11 cellular contexts compared by ENCODE assay signal in the genomic region with DNA sequence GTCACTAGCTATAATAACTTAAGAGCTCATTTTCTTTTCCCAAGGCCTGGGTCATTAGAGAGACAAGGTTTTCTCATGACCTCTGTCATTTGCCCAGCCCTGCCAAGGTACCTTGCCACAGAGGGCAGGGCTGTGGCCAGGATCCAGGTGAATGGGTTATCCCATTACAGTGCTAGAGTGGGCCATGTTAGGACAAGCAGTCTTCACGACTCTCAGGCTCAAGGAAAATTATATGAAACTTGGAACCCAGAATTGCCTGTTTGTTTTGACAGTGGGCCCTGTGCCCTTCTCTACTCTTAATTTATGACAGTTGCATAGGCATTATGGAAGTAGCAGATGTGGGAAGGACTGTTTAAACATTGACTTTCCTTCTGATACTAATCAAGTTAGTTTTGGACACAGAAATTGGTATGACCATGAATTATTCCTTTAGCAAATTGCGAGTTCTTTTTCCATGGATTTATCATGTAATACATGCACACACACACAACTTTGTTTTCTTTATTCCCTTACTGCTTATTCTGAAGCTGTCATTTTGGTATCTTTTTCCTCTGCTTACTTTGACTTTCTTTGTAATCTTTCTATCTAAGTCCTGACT. TPM values are rescaled to one million over a fixed set of nuclear protein-coding genes. Genes with fewer than 3 reads are reported as not detected.
A peak's percentile ranks its signal among the peaks of the same experiment; 100 is the strongest.
DNase-seq lines count a peak whose midpoint lies in the region; ATAC-seq and TF ChIP-seq lines count a peak whose summit lies in the region.
"Had no signal": no experiment of that assay in that cellular context is flagged by ENCODE, and none has a peak within 500 bp of the region (broad histone marks: within the 10 kb centered on the region; RNA-seq: fewer than 3 reads in every experiment).

No MANE protein-coding gene starts in this region.

- H3K4me1 ChIP-seq in GM23248 (ENCODE audit: insufficient read depth) (peaks cover 55% of the 10 kb centered on the region), PC-3 (ENCODE audit: insufficient read depth, low read length) (peaks cover 77% of the 10 kb centered on the region), parathyroid adenoma (peaks cover 19% of the 10 kb centered on the region), ovary (ENCODE audit: insufficient read depth) (no peaks in the 10 kb centered on the region)

- WGBS in GM23248 (ENCODE audit: low coverage in 1 of 2, low lambda C conversion rate in 2 of 2, missing lambda C conversion rate in 2 of 2), 2 experiments: 30 to 35% methylated on average over 2 of the region's 2 CpGs
- WGBS in ovary, 3 donors: 66 to 76% (median 72%) methylated on average over 2 of the region's 2 CpGs

- intact Hi-C loops in PC-3 (cut with micrococcal nuclease): no loop called here
- intact Hi-C loops in dorsolateral prefrontal cortex (cut with DNase I): no loop called here
- intact Hi-C loops in ovary (cut with DNase I): no loop called here

- ATAC-seq in PC-3: no peak

- H3K9ac ChIP-seq in GM23248: peak overlapping the region; percentile 60
- peak overlapping the region; percentile 26; the same call in 1 of the 2 replicates for H3K9ac ChIP-seq in PC-3 (ENCODE audit: low read length)
- no peak overlapping the region for H3K9ac ChIP-seq in parathyroid adenoma

- H3K79me2 ChIP-seq in GM23248 (ENCODE audit: insufficient read depth): peaks cover 45% of the 10 kb centered on the region
- peaks cover 70% of the 10 kb centered on the region for H3K79me2 ChIP-seq in PC-3 (ENCODE audit: low read length)
- no peaks in the 10 kb centered on the region for H3K79me2 ChIP-seq in parathyroid adenoma

- H3K9me3 ChIP-seq in GM23248 (ENCODE audit: low read depth) (no peaks in the 10 kb centered on the region), PC-3 (ENCODE audit: low read length) (no peaks in the 10 kb centered on the region), parathyroid adenoma (ENCODE audit: control insufficient read depth, low read length) (no peaks in the 10 kb centered on the region), ovary (no peaks in the 10 kb centered on the region)
- H3K9me3 ChIP-seq: thoracic aorta had no signal

- peaks cover 81% of the 10 kb centered on the region for H3F3A ChIP-seq in GM23248 (ENCODE audit: insufficient read depth)
- no peaks in the 10 kb centered on the region for H3F3A ChIP-seq in PC-3 (ENCODE audit: low read length, unreplicated experiment)

- in situ Hi-C loops in GM23248 (cut with MboI): no loop called here

- no peaks in the 10 kb centered on the region for H3K27me3 ChIP-seq in GM23248 (replicated peaks; ENCODE audit: insufficient read depth)
- H3K27me3 ChIP-seq in PC-3 (ENCODE audit: low read length): no peaks in the 10 kb centered on the region
- no peaks in the 10 kb centered on the region for H3K27me3 ChIP-seq in dorsolateral prefrontal cortex
- H3K27me3 ChIP-seq in parathyroid adenoma (ENCODE audit: control insufficient read depth, insufficient read depth, low read length): no peaks in the 10 kb centered on the region
- H3K27me3 ChIP-seq in ovary: no peaks in the 10 kb centered on the region

- POLR2A ChIA-PET in PC-3 (lab: Charles Lee; ENCODE audit: unreplicated experiment): interaction anchor here (1.0 kb wide), 1 partner anchor 43 kb away, joined by 8 read pairs; no protein-coding TSS in a partner anchor

- no peaks in the 10 kb centered on the region for H3K36me3 ChIP-seq in GM23248 (ENCODE audit: low read depth)
- peaks cover 28% of the 10 kb centered on the region; the same call in 1 of the 2 replicates for H3K36me3 ChIP-seq in PC-3 (ENCODE audit: low read depth, low read length)
- no peaks in the 10 kb centered on the region for H3K36me3 ChIP-seq in parathyroid adenoma (ENCODE audit: control insufficient read depth, insufficient read depth, low read length)
- H3K36me3 ChIP-seq in ovary: no peaks in the 10 kb centered on the region
- H3K36me3 ChIP-seq: thoracic aorta had no signal

- DNase-seq in GM23248 (no peak), PC-3 (no peak), dorsolateral prefrontal cortex (no peak), 8988T (no peak), HuH-7 (ENCODE audit: low spot score) (no peak), ovary (no peak), iPS-NIHi7 (ENCODE audit: extremely low spot score) (no peak)
- DNase-seq: immature natural killer cell; stimulated activated CD4-positive, alpha-beta T cell treated with anti-CD3 and anti-CD28 coated beads, Interleukin-4, amount 100 ng/mL, for 4 hours had no signal

- H4K20me1 ChIP-seq in GM23248 (ENCODE audit: insufficient read depth): no peaks in the 10 kb centered on the region
- H4K20me1 ChIP-seq in PC-3 (ENCODE audit: low read length): no peaks in the 10 kb centered on the region

- H2AFZ ChIP-seq in GM23248 (peak overlapping the region; percentile 76), PC-3 (ENCODE audit: low read length) (no peak overlapping the region), parathyroid adenoma (peak overlapping the region; percentile 42)

- no TSS peak for BruUV-seq in PC-3 (replicated peaks; lab: Mats Ljungman, UMichigan)

- H3K9me2 ChIP-seq in GM23248 (ENCODE audit: insufficient read depth): no peaks in the 10 kb centered on the region
- H3K9me2 ChIP-seq in PC-3 (replicated peaks; ENCODE audit: low read length): no peaks in the 10 kb centered on the region

- TF ChIP-seq CTCF in PC-3 (conservative IDR thresholded peaks at IDR 0.05; ENCODE audit: low read depth, low read length): no peak
- no peak for TF ChIP-seq CTCF in dorsolateral prefrontal cortex (IDR thresholded peaks at IDR 0.05 in 54 of 56, conservative IDR thresholded peaks at IDR 0.05 in 2 of 56; ENCODE audit: low read depth in 1 of 56, partially characterized antibody in 56 of 56)
- no peak for TF ChIP-seq CTCF in parathyroid adenoma (IDR thresholded peaks at IDR 0.05)
- no peak for TF ChIP-seq CTCF in ovary (IDR thresholded peaks at IDR 0.05)

- CTCF ChIA-PET in PC-3 (lab: Charles Lee): no interaction called here

- peak overlapping the region; percentile 85 for H3K27ac ChIP-seq in GM23248
- H3K27ac ChIP-seq in PC-3 (ENCODE audit: low read length): peak overlapping the region; percentile 78
- H3K27ac ChIP-seq in dorsolateral prefrontal cortex: peak overlapping the region in 45 of 59 donors; percentile 1 to 95 (median 60)
- peak overlapping the region; percentile 73 for H3K27ac ChIP-seq in parathyroid adenoma
- H3K27ac ChIP-seq in ovary: no peak overlapping the region

- H3K4me3 ChIP-seq in GM23248 (no peak overlapping the region), PC-3 (ENCODE audit: low read length) (no peak overlapping the region), dorsolateral prefrontal cortex (no peak overlapping the region), parathyroid adenoma (ENCODE audit: low read depth, low read length) (no peak overlapping the region), ovary (no peak overlapping the region)
- H3K4me3 ChIP-seq: thoracic aorta had no signal

- no peak for TF ChIP-seq POLR2A in ovary (IDR thresholded peaks at IDR 0.05)

- no peak for TF ChIP-seq EP300 in ovary (IDR thresholded peaks at IDR 0.05)

- H3K4me2 ChIP-seq in GM23248 (ENCODE audit: unreplicated experiment): no peak overlapping the region
- peak overlapping the region; percentile 39; the same call in 1 of the 2 replicates for H3K4me2 ChIP-seq in PC-3 (ENCODE audit: low read length)
- no peak overlapping the region for H3K4me2 ChIP-seq in parathyroid adenoma (ENCODE audit: low read length)

RNA-seq across cellular contexts. Expression of a gene that starts 41.8 kb away (rescaled TPM):
- 21.5 and 24.3 TPM in 2 replicates for total RNA-seq in GM23248 (2014; rRNA removed; shearing (Covaris generic))
- 10.3 and 10.4 TPM in 2 replicates for polyA plus RNA-seq in GM23248 (2016; fragmentation: Nextera tagmentation; extraction: Ambion mirVana)
- 32.4 and 36.7 TPM in 2 replicates for total RNA-seq in PC-3 (2014; rRNA removed)
- total RNA-seq in dorsolateral prefrontal cortex: 10 to 100 TPM in 39 of 120 experiments, 1 to 10 TPM in 80, under 1 TPM in 1; 0.84 to 36.5 (median 7.3) TPM
- 1 to 10 TPM in 6 of 7 donors, under 1 TPM in 1; 0.36 to 2.9 (median 1.7) TPM for total RNA-seq in ovary
- 1 to 10 TPM in 1 of 2 donors, under 1 TPM in 1; 0.86 to 8.4 TPM for polyA plus RNA-seq in ovary
- polyA plus RNA-seq: immature natural killer cell had no signal

Comparison
In these comparisons a context has a peak if more than half of its experiments do, and no peak if none do; other contexts are left out.
1. H3K27ac ChIP-seq: peak in GM23248 (single experiment), PC-3 (single experiment), dorsolateral prefrontal cortex (45 of 59) and parathyroid adenoma (single experiment); none in ovary (0 of 2).